Comparison of ENCODE assay signal across 1 cellular context in genomic region chr6:15922510-15923307, GRCh38.
TF ChIP-seq lines count a peak whose summit lies in the region.

No MANE protein-coding gene starts in this region.

TF ChIP-seq in K562, 482 proteins besides CTCF, POLR2A, EP300 and RAD21 (continued from another document and continues in another):
- TF ChIP-seq ZNF280B (CRISPR knock-in tag; IDR thresholded peaks at IDR 0.05) (no peak), MTA1 (IDR thresholded peaks at IDR 0.05; ENCODE audit: borderline replicate concordance) (no peak), NR0B1 (IDR thresholded peaks at IDR 0.05; ENCODE audit: partially characterized antibody) (no peak), MEF2D (tag; conservative IDR thresholded peaks at IDR 0.05; ENCODE audit: low read depth) (peak; percentile 80), SMARCA5 (IDR thresholded peaks at IDR 0.05) (no peak), NFATC3 (IDR thresholded peaks at IDR 0.05) (0 out of 2 replicates have a peak, but pooled peaks have one; percentile 48), NUFIP1 (IDR thresholded peaks at IDR 0.05; ENCODE audit: partially characterized antibody) (no peak), ZNF445 (CRISPR knock-in tag; IDR thresholded peaks at IDR 0.05; ENCODE audit: low read depth) (0 out of 2 replicates have a peak, but pooled peaks have one; percentile 47), ZNF140 (CRISPR knock-in tag; IDR thresholded peaks at IDR 0.05) (no peak), JUND (IDR thresholded peaks at IDR 0.05; ENCODE audit: borderline replicate concordance, low read depth, low read length) (peak; percentile 89), JUND (tag; IDR thresholded peaks at IDR 0.05; ENCODE audit: borderline replicate concordance, low read depth, low read length) (peak; percentile 90; the same call in 2 of the 3 replicates), DPF2 (IDR thresholded peaks at IDR 0.05) (peak; percentile 94), ZMIZ1 (IDR thresholded peaks at IDR 0.05; ENCODE audit: low read depth in 2 of 2, low read length in 2 of 2) (peak in 1 of 2 experiments; percentile 91; a peak in 2 of 4 replicates), CAMTA2 (CRISPR knock-in tag; conservative IDR thresholded peaks at IDR 0.05) (no peak), FOXA3 (CRISPR knock-in tag; conservative IDR thresholded peaks at IDR 0.05 in 1 of 2, IDR thresholded peaks at IDR 0.05 in 1 of 2) (0 out of 4 replicates have a peak, but pooled peaks of 1 of the 2 experiments have one; percentile 61), NR1H2 (CRISPR knock-in tag; IDR thresholded peaks at IDR 0.05) (no peak), KDM1A (IDR thresholded peaks at IDR 0.05) (peak; percentile 100), BHLHE40 (IDR thresholded peaks at IDR 0.05; ENCODE audit: low read length) (peak; percentile 47; the same call in 1 of the 2 replicates), ARID3A (IDR thresholded peaks at IDR 0.05; ENCODE audit: borderline replicate concordance, low read depth, low read length) (peak; percentile 83; the same call in 1 of the 2 replicates), SMARCC2 (IDR thresholded peaks at IDR 0.05; ENCODE audit: low read depth) (peak; percentile 85), XRCC3 (IDR thresholded peaks at IDR 0.05) (no peak), RBM22 (IDR thresholded peaks at IDR 0.05; ENCODE audit: low read depth, low read length, poor library complexity, severe bottlenecking) (no peak), BCL6 (CRISPR knock-in tag; IDR thresholded peaks at IDR 0.05) (no peak), AFF4 (CRISPR knock-in tag; IDR thresholded peaks at IDR 0.05) (no peak), KDM2B (CRISPR knock-in tag; IDR thresholded peaks at IDR 0.05) (no peak), ZBTB49 (CRISPR knock-in tag; IDR thresholded peaks at IDR 0.05; ENCODE audit: borderline replicate concordance) (no peak), SPI1 (IDR thresholded peaks at IDR 0.05; ENCODE audit: borderline replicate concordance, low read depth, low read length) (peak; percentile 75), MAFF (IDR thresholded peaks at IDR 0.05; ENCODE audit: low read length) (no peak), KDM4B (IDR thresholded peaks at IDR 0.05; ENCODE audit: borderline replicate concordance in 2 of 2, low read depth in 1 of 2) (no peak), TFAM (CRISPR knock-in tag; conservative IDR thresholded peaks at IDR 0.05) (no peak), CREB1 (IDR thresholded peaks at IDR 0.05) (peak; percentile 63; the same call in 1 of the 2 replicates), CREB1 (CRISPR knock-in tag; IDR thresholded peaks at IDR 0.05) (no peak), CBX5 (IDR thresholded peaks at IDR 0.05; ENCODE audit: borderline replicate concordance, low read depth) (no peak), CREB5 (CRISPR knock-in tag; IDR thresholded peaks at IDR 0.05) (no peak), TAL1 (IDR thresholded peaks at IDR 0.05) (peak; percentile 94), MED1 (CRISPR knock-in tag; IDR thresholded peaks at IDR 0.05; ENCODE audit: borderline replicate concordance) (no peak), FOS (IDR thresholded peaks at IDR 0.05; ENCODE audit: extremely low read depth, insufficient read length) (no peak), ZNF695 (CRISPR knock-in tag; IDR thresholded peaks at IDR 0.05) (no peak), RCOR1 (IDR thresholded peaks at IDR 0.05; ENCODE audit: borderline replicate concordance in 1 of 2, low read depth in 2 of 2, low read length in 2 of 2) (peak; percentile 98 to 100), ZNF830 (CRISPR knock-in tag; IDR thresholded peaks at IDR 0.05) (no peak), ZNF253 (CRISPR knock-in tag; conservative IDR thresholded peaks at IDR 0.05) (no peak), FOXM1 (IDR thresholded peaks at IDR 0.05; ENCODE audit: low read depth) (peak; percentile 85), FOXM1 (CRISPR knock-in tag; IDR thresholded peaks at IDR 0.05; ENCODE audit: low read depth) (no peak), GATA2 (CRISPR knock-in tag; IDR thresholded peaks at IDR 0.05) (peak; percentile 98), ATF6 (CRISPR knock-in tag; IDR thresholded peaks at IDR 0.05) (no peak), ZNF212 (CRISPR knock-in tag; IDR thresholded peaks at IDR 0.05) (no peak), FOSL1 (tag; conservative IDR thresholded peaks at IDR 0.05) (peak; percentile 99), ZNF311 (CRISPR knock-in tag; IDR thresholded peaks at IDR 0.05) (peak; percentile 75; the same call in 1 of the 2 replicates), TCF7L2 (IDR thresholded peaks at IDR 0.05; ENCODE audit: low read depth, low read length) (no peak), ZNF24 (IDR thresholded peaks at IDR 0.05) (0 out of 2 replicates have a peak, but pooled peaks have one; percentile 18), STAT5A (IDR thresholded peaks at IDR 0.05; ENCODE audit: borderline replicate concordance, low read length) (peak; percentile 95), ZNF232 (CRISPR knock-in tag; IDR thresholded peaks at IDR 0.05) (no peak), SRSF3 (IDR thresholded peaks at IDR 0.05; ENCODE audit: insufficient read depth, low read length) (no peak), FIP1L1 (IDR thresholded peaks at IDR 0.05; ENCODE audit: low read depth, low read length, poor library complexity, severe bottlenecking) (no peak), XRCC5 (IDR thresholded peaks at IDR 0.05; ENCODE audit: low read depth, low read length) (no peak)
